In genomic region chr4:38980903-38981676, GRCh38 we compare ENCODE assay signal across 11 cellular contexts. TPM values are rescaled to one million over a fixed set of nuclear protein-coding genes. Genes with fewer than 3 reads are reported as not detected.
A peak's percentile ranks its signal among the peaks of the same experiment; 100 is the strongest.
DNase-seq lines count a peak whose midpoint lies in the region; ATAC-seq and TF ChIP-seq lines count a peak whose summit lies in the region.
"Had no signal": no experiment of that assay in that cellular context is flagged by ENCODE, and none has a peak within 500 bp of the region (broad histone marks: within the 10 kb centered on the region; RNA-seq: fewer than 3 reads in every experiment).

No MANE protein-coding gene starts in this region.

- intact Hi-C loops in IMR-90 (cut with micrococcal nuclease) (no loop called here), spleen (cut with DNase I; ENCODE audit: low total_unique reads) (no loop called here)

- no peak for DNase-seq in activated T-cell treated with anti-CD3 and anti-CD28 coated beads, Interleukin-2, amount 50 U/mL, for 4 hours
- DNase-seq in activated T-cell treated with anti-CD3 and anti-CD28 coated beads for 4 hours (no peak), IMR-90 (peak; percentile 93), astrocyte of the spinal cord (ENCODE audit: low read depth, low spot score) (peak; percentile 85), renal cortical epithelial cell (ENCODE audit: low read depth) (peak; percentile 88), spleen (no peak), activated gamma-delta T cell (lab: John Stamatoyannopoulos, UW) (no peak)
- no peak for DNase-seq in stimulated activated CD8-positive, alpha-beta memory T cell treated with anti-CD3 and anti-CD28 coated beads, Interleukin-4, amount 100 ng/mL, for 48 hours
- DNase-seq: NCI-H1436 treated with DMSO at 0.1 percent for 48 hours, SHP77 had no signal

- H2BK15ac ChIP-seq in IMR-90 (ENCODE audit: low read depth, low read length), result peak overlapping the region; percentile 97

- H3K27ac ChIP-seq in IMR-90 (ENCODE audit: insufficient read depth, low read length) (peak overlapping the region; percentile 84), spleen (no peak overlapping the region)
- H3K27ac ChIP-seq: C4-2B had no signal

- H3K4ac ChIP-seq in IMR-90 (ENCODE audit: low read depth, low read length), result peak overlapping the region; percentile 97

- H3K4me2 ChIP-seq in IMR-90 (ENCODE audit: low read depth, low read length), result peak overlapping the region; percentile 66; the same call in 1 of the 2 replicates

- in situ Hi-C loops in IMR-90 (cut with MboI; ENCODE audit: low sequenced_read_pairs), result no loop called here
- in situ Hi-C loops in astrocyte of the spinal cord (cut with HindIII; ENCODE audit: low sequenced_read_pairs), result no loop called here

- WGBS in IMR-90 (ENCODE audit: extremely low coverage in 2 of 2, insufficient read length in 1 of 2), 2 experiments, result no CpG with 5 or more reads among the region's 7 CpGs
- WGBS in spleen, 5 donors, result 63 to 72% (median 70%) methylated on average over 7 of the region's 7 CpGs

- H2BK20ac ChIP-seq in IMR-90 (ENCODE audit: low read depth, low read length), result peak overlapping the region; percentile 98

- H3K4me1 ChIP-seq in IMR-90 (ENCODE audit: control insufficient read depth, insufficient read depth, low read length) (peaks cover 27% of the 10 kb centered on the region), spleen (peaks cover 0 to 14% (median 5%) of the 10 kb centered on the region in 6 donors)

- H3K9me3 ChIP-seq in IMR-90 (ENCODE audit: control insufficient read depth, insufficient read depth, low read length) (no peaks in the 10 kb centered on the region), spleen (no peaks in the 10 kb centered on the region)

- peak overlapping the region; percentile 99 for H4K91ac ChIP-seq in IMR-90 (ENCODE audit: insufficient read depth, low read depth, low read length)

- no peak for TF ChIP-seq POLR2A in IMR-90 (IDR thresholded peaks at IDR 0.05; ENCODE audit: low read depth, low read length)
- no peak for TF ChIP-seq POLR2A in spleen (IDR thresholded peaks at IDR 0.05)

- TF ChIP-seq RAD21 in IMR-90 (IDR thresholded peaks at IDR 0.05; ENCODE audit: low read length), result no peak

- H3K4me1 Mint-ChIP-seq in activated T-cell treated with anti-CD3 and anti-CD28 coated beads, Interleukin-2, amount 50 U/mL, for 4 hours (ENCODE audit: low read depth), result peaks cover 28% of the 10 kb centered on the region

- CTCF ChIA-PET in IMR-90 (lab: Yijun Ruan, JAX), result no interaction called here

- no peaks in the 10 kb centered on the region for H3K9me3 Mint-ChIP-seq in activated T-cell treated with anti-CD3 and anti-CD28 coated beads, Interleukin-2, amount 50 U/mL, for 4 hours

- H3K9me1 ChIP-seq in IMR-90 (ENCODE audit: insufficient read depth, low read length), result peaks cover 17% of the 10 kb centered on the region; the same call in 1 of the 2 replicates

- H4K8ac ChIP-seq in IMR-90 (ENCODE audit: low read depth in 2 of 2, low read length in 2 of 2), result peak overlapping the region; percentile 96 to 99

- dilution Hi-C loops in IMR-90 (cut with HindIII; ENCODE audit: low sequenced_read_pairs, unreplicated experiment), result no loop called here

- peak; percentile 75 for ATAC-seq in activated T-cell treated with anti-CD3 and anti-CD28 coated beads, Interleukin-2, amount 50 U/mL, for 4 hours
- peak; percentile 75 for ATAC-seq in IMR-90 (ENCODE audit: low read depth)

- H3K79me1 ChIP-seq in IMR-90 (ENCODE audit: low read depth in 1 of 2, low read length in 2 of 2), result peaks cover 3 to 17% of the 10 kb centered on the region in 2 experiments; a peak in 3 of 4 replicates

- peaks cover 28% of the 10 kb centered on the region for H3K36me3 Mint-ChIP-seq in activated T-cell treated with anti-CD3 and anti-CD28 coated beads, Interleukin-2, amount 50 U/mL, for 4 hours (ENCODE audit: insufficient read depth)

- no TSS peak for BruUV-seq in IMR-90 (replicated peaks; lab: Mats Ljungman, UMichigan)

- H3K4me3 ChIP-seq in IMR-90 (ENCODE audit: insufficient read depth, low read depth, low read length), result no peak overlapping the region
- H3K4me3 ChIP-seq in astrocyte of the spinal cord (ENCODE audit: low read depth, low read length), result no peak overlapping the region
- H3K4me3 ChIP-seq in spleen, result no peak overlapping the region

- TF ChIP-seq CTCF in IMR-90 (conservative IDR thresholded peaks at IDR 0.05; ENCODE audit: low read depth, low read length) (no peak), astrocyte of the spinal cord (IDR thresholded peaks at IDR 0.05; ENCODE audit: low read depth, low read length) (no peak), spleen (IDR thresholded peaks at IDR 0.05 in 8 of 11, conservative IDR thresholded peaks at IDR 0.05 in 3 of 11) (no peak)

- peak overlapping the region; percentile 99 for H3K56ac ChIP-seq in IMR-90 (ENCODE audit: extremely low read depth, insufficient read depth, low read length)

- no peaks in the 10 kb centered on the region for H3K27me3 Mint-ChIP-seq in activated T-cell treated with anti-CD3 and anti-CD28 coated beads, Interleukin-2, amount 50 U/mL, for 4 hours (ENCODE audit: low read depth)

- H3K36me3 ChIP-seq in IMR-90 (ENCODE audit: control insufficient read depth, insufficient read depth, low read length) (no peaks in the 10 kb centered on the region), spleen (peaks cover 0 to 46% (median 8%) of the 10 kb centered on the region in 6 donors)

- H2AFZ ChIP-seq in IMR-90 (replicated peaks; ENCODE audit: low read length, poor library complexity), result peak overlapping the region; percentile 70

- H2BK5ac ChIP-seq in IMR-90 (ENCODE audit: low read depth, low read length, poor library complexity, severe bottlenecking), result peak overlapping the region; percentile 100

- no peak overlapping the region for H2AK9ac ChIP-seq in IMR-90 (replicated peaks; ENCODE audit: low read depth, low read length, poor library complexity)

- peak overlapping the region; percentile 71 for H3K9ac ChIP-seq in IMR-90 (ENCODE audit: low read depth, low read length)

- peak overlapping the region; percentile 86 for H4K5ac ChIP-seq in IMR-90 (ENCODE audit: low read depth, low read length)

- peak overlapping the region; percentile 19 for H3K4me3 Mint-ChIP-seq in activated T-cell treated with anti-CD3 and anti-CD28 coated beads, Interleukin-2, amount 50 U/mL, for 4 hours

- H3K18ac ChIP-seq in IMR-90 (ENCODE audit: low read depth, low read length), result peak overlapping the region; percentile 94

- POLR2A ChIA-PET in IMR-90 (lab: Charles Lee; ENCODE audit: unreplicated experiment), result interaction anchor here (0.6 kb wide), 1 partner anchor 32 kb away, joined by 4 read pairs; no protein-coding TSS in a partner anchor

- peak overlapping the region; percentile 95 for H2BK120ac ChIP-seq in IMR-90 (ENCODE audit: low read depth, low read length)

- H4K20me1 ChIP-seq in IMR-90 (ENCODE audit: insufficient read depth, low read length), result no peaks in the 10 kb centered on the region

- H3K23ac ChIP-seq in IMR-90 (ENCODE audit: low read depth, low read length), result peak overlapping the region; percentile 97

- H3K27me3 ChIP-seq in IMR-90 (ENCODE audit: control insufficient read depth, insufficient read depth, low read length), result no peaks in the 10 kb centered on the region
- no peaks in the 10 kb centered on the region for H3K27me3 ChIP-seq in spleen (replicated peaks in 1 of 7)

- peak overlapping the region; percentile 97 for H3K14ac ChIP-seq in IMR-90 (replicated peaks; ENCODE audit: low read depth, low read length)

- H2AK5ac ChIP-seq in IMR-90 (ENCODE audit: low read depth, low read length), result peak overlapping the region; percentile 97

TF ChIP-seq in IMR-90, 13 proteins besides CTCF, POLR2A, EP300 and RAD21:
- TF ChIP-seq RFX5 (IDR thresholded peaks at IDR 0.05; ENCODE audit: low read depth, low read length) (no peak), FOS (IDR thresholded peaks at IDR 0.05; ENCODE audit: low read depth, low read length) (peak; percentile 82), CEBPB (IDR thresholded peaks at IDR 0.05; ENCODE audit: low read depth, low read length) (peak; percentile 75)

RNA-seq across cellular contexts. Expression of gene TMEM156, which starts 51.1 kb away (rescaled TPM):
- total RNA-seq in activated T-cell treated with anti-CD3 and anti-CD28 coated beads, Interleukin-2, amount 50 U/mL, for 4 hours, result 1 to 10 TPM; 4.1 to 5.3 (median 4.9) TPM
- total RNA-seq in IMR-90 (2012; rRNA removed), result 0.54 and 0.83 TPM in 2 replicates
- 0.53 and 0.82 TPM in 2 replicates for polyA plus RNA-seq in IMR-90 (2012; rRNA removed)
- 0.07 and 0.15 TPM in 2 replicates for polyA plus RNA-seq in IMR-90 (2012; cell fraction: cytosol; rRNA removed)
- polyA plus RNA-seq in IMR-90 (2012; cell fraction: nucleus; rRNA removed; ENCODE audit: low replicate concordance), result 0.03 and 0.30 TPM in 2 replicates
- total RNA-seq in renal cortical epithelial cell, result not detected in 2 replicates
- 10 to 100 TPM; 10.5 to 24.5 (median 15.9) TPM for total RNA-seq in spleen
- 10 to 100 TPM; 31.2 to 76.1 (median 67.2) TPM for polyA plus RNA-seq in spleen

Comparison
In these comparisons a context has a peak if more than half of its experiments do, and no peak if none do; other contexts are left out.
1. DNase-seq: peak in IMR-90 (single experiment), astrocyte of the spinal cord (single experiment) and renal cortical epithelial cell (single experiment); none in activated T-cell treated with anti-CD3 and anti-CD28 coated beads, Interleukin-2, amount 50 U/mL, for 4 hours (single experiment), activated T-cell treated with anti-CD3 and anti-CD28 coated beads for 4 hours (single experiment), spleen (single experiment), activated gamma-delta T cell (single experiment) and stimulated activated CD8-positive, alpha-beta memory T cell treated with anti-CD3 and anti-CD28 coated beads, Interleukin-4, amount 100 ng/mL, for 48 hours (single experiment).